Comparison of ENCODE assay signal across 17 cellular contexts in the genomic region with DNA sequence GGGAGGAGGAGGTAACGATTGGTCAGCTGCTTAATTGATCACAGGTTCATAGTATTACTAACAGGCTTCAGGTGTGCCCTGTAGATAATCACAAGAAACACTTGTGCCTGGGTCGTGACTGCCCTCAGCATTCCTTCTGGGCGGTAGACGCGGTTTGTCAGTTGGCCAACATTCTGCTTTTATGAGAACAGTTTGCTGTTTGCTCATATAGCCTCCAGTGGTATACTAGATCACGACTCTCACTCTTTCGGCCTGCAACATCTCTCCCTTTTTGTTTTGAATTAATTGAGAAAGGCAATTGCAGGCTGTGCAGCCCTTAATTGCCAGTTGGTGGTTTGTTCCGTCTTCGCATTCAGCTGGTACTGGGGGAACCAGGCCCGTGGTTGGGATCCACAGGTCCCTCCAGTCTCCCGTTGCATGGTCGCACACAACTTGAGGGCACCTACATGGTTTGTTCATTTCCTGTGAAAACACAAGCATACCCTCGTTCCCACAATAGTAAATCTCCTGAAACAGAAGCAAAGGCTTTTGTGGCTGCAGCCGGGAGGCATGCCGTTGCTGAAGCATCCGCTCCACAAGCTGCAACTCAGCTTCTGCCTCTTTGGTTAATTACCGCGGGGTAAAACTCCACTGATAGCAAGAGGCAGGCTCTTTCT. TPM values are rescaled to one million over a fixed set of nuclear protein-coding genes. Genes with fewer than 3 reads are reported as not detected.
DNase-seq lines count a peak whose midpoint lies in the region; ATAC-seq and TF ChIP-seq lines count a peak whose summit lies in the region.
"Had no signal": no experiment of that assay in that cellular context is flagged by ENCODE, and none has a peak within 500 bp of the region (broad histone marks: within the 10 kb centered on the region; RNA-seq: fewer than 3 reads in every experiment).

No MANE protein-coding gene starts in this region.

- peaks cover 28% of the 10 kb centered on the region for H3K27me3 Mint-ChIP-seq in T-helper 1 cell treated with Interleukin-12 subunit alpha and Interleukin-12 subunit beta and Interleukin-4 antibody, amounts not matched to agents 30 μg/mL and 1 μg/mL, for 36 hours (ENCODE audit: low read depth)
- H3K27me3 Mint-ChIP-seq in activated B cell treated with CpG ODN at 0.5 μM for 24 hours = no peaks in the 10 kb centered on the region
- peaks cover 6% of the 10 kb centered on the region for H3K27me3 Mint-ChIP-seq in neural progenitor cell (ENCODE audit: insufficient read depth, low read depth)

- peak overlapping the region; percentile 45 for H3K27ac Mint-ChIP-seq in T-helper 1 cell treated with Interleukin-12 subunit alpha and Interleukin-12 subunit beta and Interleukin-4 antibody, amounts not matched to agents 30 μg/mL and 1 μg/mL, for 36 hours
- no peak overlapping the region for H3K27ac Mint-ChIP-seq in activated B cell treated with CpG ODN at 0.5 μM for 24 hours
- H3K27ac Mint-ChIP-seq in neural progenitor cell = no peak overlapping the region

- H3K79me2 ChIP-seq in GM23248 (ENCODE audit: insufficient read depth) (no peaks in the 10 kb centered on the region), neural progenitor cell (ENCODE audit: low read depth) (no peaks in the 10 kb centered on the region)

- H3K4me1 ChIP-seq in GM23248 (ENCODE audit: insufficient read depth) (peaks cover 12% of the 10 kb centered on the region), neural progenitor cell (peaks cover 8% of the 10 kb centered on the region)
- H3K4me1 ChIP-seq: gastroesophageal sphincter had no signal

- ATAC-seq in activated B cell treated with CpG ODN at 0.5 μM for 24 hours (ENCODE audit: low read depth) = no peak
- ATAC-seq: gastroesophageal sphincter had no signal

- H3K9ac ChIP-seq in GM23248 (no peak overlapping the region), neural progenitor cell (no peak overlapping the region)

- H4K20me1 ChIP-seq in GM23248 (ENCODE audit: insufficient read depth) (no peaks in the 10 kb centered on the region), neural progenitor cell (ENCODE audit: low read depth) (no peaks in the 10 kb centered on the region)

- peaks cover 9% of the 10 kb centered on the region for H3K9me3 Mint-ChIP-seq in T-helper 1 cell treated with Interleukin-12 subunit alpha and Interleukin-12 subunit beta and Interleukin-4 antibody, amounts not matched to agents 30 μg/mL and 1 μg/mL, for 36 hours
- H3K9me3 Mint-ChIP-seq in activated B cell treated with CpG ODN at 0.5 μM for 24 hours (peaks cover 8% of the 10 kb centered on the region), neural progenitor cell (peaks cover 13% of the 10 kb centered on the region)

- H3K4me2 ChIP-seq in GM23248 (ENCODE audit: unreplicated experiment) (no peak overlapping the region), neural progenitor cell (peak overlapping the region; percentile 9)

- H3K27ac ChIP-seq in GM23248 (no peak overlapping the region), neural progenitor cell (no peak overlapping the region), brain microvascular endothelial cell (no peak overlapping the region)
- H3K27ac ChIP-seq: gastroesophageal sphincter, skin epidermis had no signal

- intact Hi-C loops in activated B cell treated with CpG ODN at 0.5 μM for 24 hours (cut with micrococcal nuclease) = no loop called here

- H3K27me3 ChIP-seq in GM23248 (replicated peaks; ENCODE audit: insufficient read depth) = no peaks in the 10 kb centered on the region
- no peaks in the 10 kb centered on the region for H3K27me3 ChIP-seq in neural progenitor cell
- H3K27me3 ChIP-seq in brain microvascular endothelial cell (replicated peaks) = no peaks in the 10 kb centered on the region

- H3K4me3 ChIP-seq in GM23248 = no peak overlapping the region
- no peak overlapping the region for H3K4me3 ChIP-seq in neural progenitor cell
- no peak overlapping the region for H3K4me3 ChIP-seq in brain microvascular endothelial cell (ENCODE audit: low read depth, low read length)
- H3K4me3 ChIP-seq: gastroesophageal sphincter, skin epidermis had no signal

- H3K36me3 Mint-ChIP-seq in T-helper 1 cell treated with Interleukin-12 subunit alpha and Interleukin-12 subunit beta and Interleukin-4 antibody, amounts not matched to agents 30 μg/mL and 1 μg/mL, for 36 hours (ENCODE audit: low read depth) = peaks cover 1% of the 10 kb centered on the region
- H3K36me3 Mint-ChIP-seq in activated B cell treated with CpG ODN at 0.5 μM for 24 hours (ENCODE audit: low read depth) (peaks cover 4% of the 10 kb centered on the region), neural progenitor cell (no peaks in the 10 kb centered on the region)

- H3K9me3 ChIP-seq in GM23248 (ENCODE audit: low read depth) (no peaks in the 10 kb centered on the region), neural progenitor cell (ENCODE audit: low read depth) (peaks cover 7% of the 10 kb centered on the region)

- H3K4me1 Mint-ChIP-seq in T-helper 1 cell treated with Interleukin-12 subunit alpha and Interleukin-12 subunit beta and Interleukin-4 antibody, amounts not matched to agents 30 μg/mL and 1 μg/mL, for 36 hours (ENCODE audit: low read depth) = peaks cover 10% of the 10 kb centered on the region
- H3K4me1 Mint-ChIP-seq in activated B cell treated with CpG ODN at 0.5 μM for 24 hours (peaks cover 45% of the 10 kb centered on the region), neural progenitor cell (no peaks in the 10 kb centered on the region)

- POLR2A ChIA-PET in activated B cell treated with CpG ODN at 0.5 μM for 24 hours (lab: Charles Lee) = no interaction called here

- CTCF ChIA-PET in activated B cell treated with CpG ODN at 0.5 μM for 24 hours (lab: Charles Lee) = interaction anchor here (1.2 to 1.8 kb wide), 2 partner anchors 24 to 25 kb away, joined by 3 to 4 read pairs; no protein-coding TSS in a partner anchor

- TF ChIP-seq CTCF in activated B cell treated with CpG ODN at 0.5 μM for 24 hours (IDR thresholded peaks at IDR 0.05) (no peak), neural progenitor cell (IDR thresholded peaks at IDR 0.05) (no peak), brain microvascular endothelial cell (IDR thresholded peaks at IDR 0.05; ENCODE audit: low read depth, low read length, missing control alignments) (no peak)

- no peak overlapping the region for H2AFZ ChIP-seq in GM23248
- H2AFZ ChIP-seq in neural progenitor cell (replicated peaks) = peak overlapping the region; percentile 60

- H3K36me3 ChIP-seq in GM23248 (ENCODE audit: low read depth) (no peaks in the 10 kb centered on the region), neural progenitor cell (no peaks in the 10 kb centered on the region), brain microvascular endothelial cell (replicated peaks) (no peaks in the 10 kb centered on the region)
- H3K36me3 ChIP-seq: gastroesophageal sphincter had no signal

- DNase-seq in T-helper 1 cell (no peak), GM23248 (peak; percentile 56), activated B cell treated with CpG ODN at 0.5 μM for 24 hours (peak; percentile 11), neural progenitor cell (ENCODE audit: low spot score) (peak; percentile 32), brain microvascular endothelial cell (no peak), NCI-H146 (lab: John Stamatoyannopoulos, UW) (no peak), NCI-H1105 (lab: John Stamatoyannopoulos, UW) (no peak)
- DNase-seq: activated CD4-positive, alpha-beta T cell treated with anti-CD3 and anti-CD28 coated beads, Interleukin-2, amount 50 U/mL, for 1 hour; amniotic stem cell; kidney; NCI-H1436; NCI-H748 treated with DMSO at 0.1 percent for 48 hours had no signal

- in situ Hi-C loops in GM23248 (cut with MboI) (no loop called here), brain microvascular endothelial cell (cut with HindIII; ENCODE audit: low pct_ligation_motif_present, low sequenced_read_pairs) (no loop called here)

- H3K4me3 Mint-ChIP-seq in T-helper 1 cell treated with Interleukin-12 subunit alpha and Interleukin-12 subunit beta and Interleukin-4 antibody, amounts not matched to agents 30 μg/mL and 1 μg/mL, for 36 hours = no peak overlapping the region
- H3K4me3 Mint-ChIP-seq in activated B cell treated with CpG ODN at 0.5 μM for 24 hours (peak overlapping the region; percentile 8), neural progenitor cell (no peak overlapping the region)

- peaks cover 4% of the 10 kb centered on the region; the same call in 1 of the 2 replicates for H3F3A ChIP-seq in GM23248 (ENCODE audit: insufficient read depth)
- no peaks in the 10 kb centered on the region for H3F3A ChIP-seq in neural progenitor cell (ENCODE audit: low read depth)

- 69 to 76% methylated on average over 18 of the region's 18 CpGs for whole genome bisulfite sequencing in GM23248 (ENCODE audit: low coverage in 1 of 2, low lambda C conversion rate in 2 of 2, missing lambda C conversion rate in 2 of 2), 2 experiments

- H3K9me2 ChIP-seq in GM23248 (ENCODE audit: insufficient read depth) = no peaks in the 10 kb centered on the region

RNA-seq across cellular contexts. Expression of gene GPR17, which starts 30.3 kb away (rescaled TPM):
- not detected in 2 replicates for total RNA-seq in GM23248 (2014; rRNA removed; shearing (Covaris generic))
- 0.11 TPM in 1 of 2 replicates, not detected in the other for polyA plus RNA-seq in GM23248 (2016; fragmentation: Nextera tagmentation; extraction: Ambion mirVana)
- not detected in 2 replicates for total RNA-seq in activated B cell treated with CpG ODN at 0.5 μM for 24 hours
- total RNA-seq in neural progenitor cell (ENCODE audit: low replicate concordance) = not detected in 2 replicates
- total RNA-seq: dermis microvascular lymphatic vessel endothelial cell, myocyte had no signal

RNA-seq across cellular contexts. Expression of gene LIMS2, which starts 59.7 kb away (rescaled TPM):
- total RNA-seq in GM23248 (2014; rRNA removed; shearing (Covaris generic)) = 3.8 and 7.2 TPM in 2 replicates
- polyA plus RNA-seq in GM23248 (2016; fragmentation: Nextera tagmentation; extraction: Ambion mirVana) = 30.4 and 33.7 TPM in 2 replicates
- total RNA-seq in activated B cell treated with CpG ODN at 0.5 μM for 24 hours (5.1 and 5.3 TPM in 2 replicates), neural progenitor cell (ENCODE audit: low replicate concordance) (1.2 TPM in 1 of 2 replicates, not detected in the other)

Comparison
In these comparisons a context has a peak if more than half of its experiments do, and no peak if none do; other contexts are left out.
1. DNase-seq: peak in GM23248 (single experiment), activated B cell treated with CpG ODN at 0.5 μM for 24 hours (single experiment) and neural progenitor cell (single experiment); none in T-helper 1 cell (0 of 5), brain microvascular endothelial cell (single experiment), NCI-H146 (single experiment) and NCI-H1105 (single experiment).